In the genomic region with DNA sequence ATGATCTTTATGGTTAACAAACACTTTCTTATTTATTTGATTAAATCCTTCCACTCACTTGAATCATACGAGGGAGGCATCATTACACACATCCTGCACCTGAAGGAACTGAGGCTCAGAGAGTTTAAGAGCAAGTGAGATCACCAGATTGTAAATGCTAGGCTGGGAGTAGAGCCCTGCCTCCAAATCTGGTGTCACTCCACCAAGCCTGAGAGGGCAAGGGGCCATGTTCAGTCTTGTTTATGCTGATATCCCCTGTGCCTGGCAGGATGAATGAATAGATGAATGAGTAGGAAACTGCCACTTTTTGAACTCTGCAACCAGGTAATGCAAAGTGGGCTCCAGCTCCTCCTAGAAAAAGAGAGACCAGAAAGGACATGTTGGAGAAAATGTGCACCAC, we compare ENCODE assay signal across 22 cellular contexts. TPM values are rescaled to one million over a fixed set of nuclear protein-coding genes. Genes with fewer than 3 reads are reported as not detected.
DNase-seq lines count a peak whose midpoint lies in the region; ATAC-seq and TF ChIP-seq lines count a peak whose summit lies in the region.
"Had no signal": no experiment of that assay in that cellular context is flagged by ENCODE, and none has a peak within 500 bp of the region (broad histone marks: within the 10 kb centered on the region; RNA-seq: fewer than 3 reads in every experiment).

No MANE protein-coding gene starts in this region.

- no peaks in the 10 kb centered on the region for H3K79me1 ChIP-seq in H9 (ENCODE audit: insufficient read depth, low read depth, low read length, poor library complexity, severe bottlenecking)

- TF ChIP-seq POLR2A in prostate gland (IDR thresholded peaks at IDR 0.05), result no peak

- H3K27me3 ChIP-seq in H9 (ENCODE audit: insufficient read depth, low read length), result no peaks in the 10 kb centered on the region
- peaks cover 0 to 11% (median 0%) of the 10 kb centered on the region in 45 donors for H3K27me3 ChIP-seq in dorsolateral prefrontal cortex
- H3K27me3 ChIP-seq in prostate gland (replicated peaks; ENCODE audit: insufficient read depth), result peaks cover 2% of the 10 kb centered on the region
- H3K27me3 ChIP-seq: BE2C; BLaER1 treated with 17β-estradiol and CSF1 and Interleukin-3, amounts not matched to agents 10 nM and 100 nM had no signal

- no peak overlapping the region for H3K23ac ChIP-seq in H9 (ENCODE audit: insufficient read length, low read depth, low read length)

- H3K36me3 Mint-ChIP-seq in H9 (ENCODE audit: insufficient read depth in 1 of 3, low read depth in 3 of 3), result no peaks in the 10 kb centered on the region
- H3K36me3 Mint-ChIP-seq in progenitor cell of endocrine pancreas (ENCODE audit: insufficient read depth), result no peaks in the 10 kb centered on the region
- H3K36me3 Mint-ChIP-seq: CD14-positive monocyte; CD8-positive, alpha-beta memory T cell had no signal

- no peak overlapping the region for H2BK120ac ChIP-seq in H9 (ENCODE audit: low read depth, low read length, poor library complexity, severe bottlenecking)

- H3K27me3 Mint-ChIP-seq in H9 (ENCODE audit: low read depth), result peaks cover 5% of the 10 kb centered on the region; the same call in 1 of the 2 replicates
- peaks cover 5% of the 10 kb centered on the region for H3K27me3 Mint-ChIP-seq in progenitor cell of endocrine pancreas

- no peaks in the 10 kb centered on the region for H3K23me2 ChIP-seq in H9 (ENCODE audit: insufficient read length, low read depth, low read length, poor library complexity, severe bottlenecking)

- H4K5ac ChIP-seq in H9 (ENCODE audit: insufficient read length, low read depth, low read length), result no peak overlapping the region

- H3T11ph ChIP-seq in H9 (ENCODE audit: low read length), result no peak overlapping the region

- H3K4me3 Mint-ChIP-seq in H9 (no peak overlapping the region), progenitor cell of endocrine pancreas (ENCODE audit: low read depth) (no peak overlapping the region)
- H3K4me3 Mint-ChIP-seq: CD14-positive monocyte; CD4-positive, alpha-beta T cell; CD8-positive, alpha-beta memory T cell had no signal

- H4K8ac ChIP-seq in H9 (replicated peaks; ENCODE audit: insufficient read length, low read depth, low read length), result no peak overlapping the region

- H3K4me1 Mint-ChIP-seq in H9 (peaks cover 2 to 4% of the 10 kb centered on the region in 2 experiments; a peak in 3 of 4 replicates), progenitor cell of endocrine pancreas (ENCODE audit: low read depth) (peaks cover 22% of the 10 kb centered on the region)
- H3K4me1 Mint-ChIP-seq: CD14-positive monocyte; CD8-positive, alpha-beta memory T cell had no signal

- H3K36me3 ChIP-seq in prostate gland, result no peaks in the 10 kb centered on the region
- H3K36me3 ChIP-seq: BE2C; BLaER1 treated with 17β-estradiol and CSF1 and Interleukin-3, amounts not matched to agents 10 nM and 100 nM had no signal

- no peak overlapping the region for H3K27ac Mint-ChIP-seq in H9
- H3K27ac Mint-ChIP-seq in progenitor cell of endocrine pancreas, result peak overlapping the region; percentile 39
- H3K27ac Mint-ChIP-seq: CD14-positive monocyte; CD4-positive, alpha-beta T cell; CD8-positive, alpha-beta memory T cell had no signal

- no peak for ATAC-seq in HG03095 (IDR thresholded peaks at IDR 0.05; ENCODE audit: unreplicated experiment)
- ATAC-seq: A549 had no signal

- H3K56ac ChIP-seq in H9 (ENCODE audit: insufficient read length, low read depth, low read length), result no peak overlapping the region

- H2BK5ac ChIP-seq in H9 (ENCODE audit: insufficient read length, low read length), result no peak overlapping the region

- H3K4ac ChIP-seq in H9 (ENCODE audit: low read depth, low read length), result no peak overlapping the region

- H2AFZ ChIP-seq in H9 (ENCODE audit: low read length), result no peak overlapping the region

- H3K9ac ChIP-seq in H9 (ENCODE audit: extremely low read depth, insufficient read length, low read length), result no peak overlapping the region
- H3K9ac ChIP-seq: BLaER1 treated with 17β-estradiol and CSF1 and Interleukin-3, amounts not matched to agents 10 nM and 100 nM had no signal

- no peak overlapping the region for H2BK20ac ChIP-seq in H9 (ENCODE audit: low read depth, low read length, poor library complexity, severe bottlenecking)

- no peak overlapping the region for H2BK15ac ChIP-seq in H9 (ENCODE audit: low read depth, low read length)

- H3K27ac ChIP-seq in H9 (ENCODE audit: insufficient read length, low read depth, low read length) (no peak overlapping the region), VCaP (peak overlapping the region; percentile 15), dorsolateral prefrontal cortex (no peak overlapping the region), prostate gland (no peak overlapping the region)
- H3K27ac ChIP-seq: BLaER1 treated with 17β-estradiol and CSF1 and Interleukin-3, amounts not matched to agents 10 nM and 100 nM had no signal

- DNase-seq in H9 (no peak), epithelial cell of esophagus (ENCODE audit: low read depth) (peak; percentile 64), progenitor cell of endocrine pancreas (ENCODE audit: low spot score, unreplicated experiment) (no peak), dorsolateral prefrontal cortex (no peak), prostate gland (ENCODE audit: low spot score) (no peak)
- DNase-seq: 8988T; ACHN; AML-193; BE2C; CD4-positive, alpha-beta T cell; CD8-positive, alpha-beta memory T cell; DMS 273 treated with DMSO at 0.1 percent for 48 hours; DMS79; EL; GF-D8; GOT3; HCEC 1CT had no signal

- WGBS in H9 (ENCODE audit: extremely low coverage, insufficient read length, low lambda C conversion rate), result no CpG with 5 or more reads among the region's 1 CpG
- WGBS in prostate gland, result 45% methylated on average over 1 of the region's 1 CpG

- no peak overlapping the region for H2BK12ac ChIP-seq in H9 (ENCODE audit: insufficient read length, low read depth, low read length)

- no peak overlapping the region for H3K4me2 ChIP-seq in H9 (ENCODE audit: insufficient read depth, insufficient read length, low read length)
- H3K4me2 ChIP-seq: A549; BLaER1 treated with 17β-estradiol and CSF1 and Interleukin-3, amounts not matched to agents 10 nM and 100 nM had no signal

- H3K9me3 Mint-ChIP-seq in H9, result no peaks in the 10 kb centered on the region
- no peaks in the 10 kb centered on the region for H3K9me3 Mint-ChIP-seq in progenitor cell of endocrine pancreas (ENCODE audit: low read depth)
- H3K9me3 Mint-ChIP-seq: CD4-positive, alpha-beta T cell; CD8-positive, alpha-beta memory T cell had no signal

- intact Hi-C loops in dorsolateral prefrontal cortex (cut with DNase I) (no loop called here), prostate gland (cut with DNase I) (no loop called here)

- H4K20me1 ChIP-seq in H9 (ENCODE audit: control insufficient read depth, insufficient read depth, insufficient read length), result no peaks in the 10 kb centered on the region
- H4K20me1 ChIP-seq: BLaER1 treated with 17β-estradiol and CSF1 and Interleukin-3, amounts not matched to agents 10 nM and 100 nM had no signal

- H3K79me2 ChIP-seq in H9 (ENCODE audit: insufficient read depth, low read length), result no peaks in the 10 kb centered on the region

- no peak overlapping the region for H4K91ac ChIP-seq in H9 (ENCODE audit: insufficient read length, low read depth, low read length)

- H3K4me1 ChIP-seq in H9 (ENCODE audit: insufficient read depth, low read length), result no peaks in the 10 kb centered on the region
- no peaks in the 10 kb centered on the region for H3K4me1 ChIP-seq in prostate gland (replicated peaks)
- H3K4me1 ChIP-seq: BE2C had no signal

- H3K9me3 ChIP-seq in H9 (ENCODE audit: control insufficient read depth, low read depth, low read length) (no peaks in the 10 kb centered on the region), prostate gland (no peaks in the 10 kb centered on the region)
- H3K9me3 ChIP-seq: A549; BE2C; BLaER1 treated with 17β-estradiol and CSF1 and Interleukin-3, amounts not matched to agents 10 nM and 100 nM had no signal

- no peak overlapping the region for H2AK5ac ChIP-seq in H9 (ENCODE audit: insufficient read length, low read length)

- H3K4me3 ChIP-seq in epithelial cell of esophagus (ENCODE audit: low read length) (no peak overlapping the region), dorsolateral prefrontal cortex (no peak overlapping the region), prostate gland (no peak overlapping the region)
- H3K4me3 ChIP-seq: A549; BLaER1 treated with 17β-estradiol and CSF1 and Interleukin-3, amounts not matched to agents 10 nM and 100 nM had no signal

- peak overlapping the region; percentile 14 for H3K18ac ChIP-seq in H9 (ENCODE audit: insufficient read length, low read depth, low read length)

- H3K14ac ChIP-seq in H9 (ENCODE audit: insufficient read depth, low read length), result no peak overlapping the region

- TF ChIP-seq CTCF in H9 (conservative IDR thresholded peaks at IDR 0.05) (no peak), VCaP (conservative IDR thresholded peaks at IDR 0.05) (no peak), epithelial cell of esophagus (IDR thresholded peaks at IDR 0.05; ENCODE audit: insufficient read depth, low read depth, low read length, missing control alignments) (no peak), progenitor cell of endocrine pancreas (IDR thresholded peaks at IDR 0.05; ENCODE audit: unreplicated experiment) (no peak), dorsolateral prefrontal cortex (IDR thresholded peaks at IDR 0.05 in 54 of 56, conservative IDR thresholded peaks at IDR 0.05 in 2 of 56; ENCODE audit: low read depth in 1 of 56, partially characterized antibody in 56 of 56) (no peak), prostate gland (IDR thresholded peaks at IDR 0.05) (no peak)

RNA-seq across cellular contexts. Expression of gene RASSF10, which starts 59.1 kb away (rescaled TPM):
- total RNA-seq in H9 (2021) (2.4 and 2.9 TPM in 2 replicates), progenitor cell of endocrine pancreas (21.7 and 24.4 TPM in 2 replicates), dorsolateral prefrontal cortex (1 to 10 TPM in 25 of 120 experiments, under 1 TPM in 84, not detected in 11; 0.19 to 2.1 (median 0.63) TPM), prostate gland (1 to 10 TPM; 2.7 to 3.3 TPM)
- total RNA-seq: CD4-positive, alpha-beta T cell; CD8-positive, alpha-beta memory T cell had no signal
